In the genomic region with DNA sequence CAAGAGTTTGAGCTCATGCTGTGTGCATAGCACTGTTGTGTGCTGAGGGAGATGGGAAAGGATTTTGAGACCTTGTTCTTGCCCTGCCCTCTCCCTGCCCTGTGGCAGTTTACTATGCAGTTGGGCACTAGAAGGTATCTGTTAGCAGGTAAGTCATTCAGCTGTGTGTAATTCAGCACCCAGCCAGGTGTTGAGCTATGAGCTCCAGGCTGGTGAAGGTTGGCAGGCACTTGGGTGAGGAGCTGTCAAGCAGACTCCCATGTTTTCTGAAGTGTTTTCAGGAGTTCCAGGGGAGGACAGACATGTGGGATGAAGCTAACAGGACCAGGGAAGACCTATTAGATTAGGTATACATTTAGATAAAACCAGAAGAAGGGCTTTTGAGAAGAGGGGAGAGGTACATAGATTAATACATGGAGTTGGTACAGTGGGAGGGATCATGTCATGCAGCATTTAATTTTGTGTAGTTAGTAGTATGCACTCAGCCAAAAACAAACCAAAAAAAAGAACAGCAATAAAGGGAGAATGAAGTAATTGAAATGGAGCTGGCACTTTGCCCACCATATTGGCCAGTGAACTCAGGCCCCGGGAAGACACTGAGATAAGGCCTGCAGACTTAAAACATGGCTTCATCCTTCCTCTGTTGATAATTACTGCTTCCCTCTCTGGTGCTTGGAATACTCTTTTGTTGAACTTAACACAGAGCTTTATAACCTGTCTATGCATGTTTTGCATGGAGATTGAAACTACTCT, we compare ENCODE assay signal across 9 cellular contexts. TPM values are rescaled to one million over a fixed set of nuclear protein-coding genes. Genes with fewer than 3 reads are reported as not detected.
A peak's percentile ranks its signal among the peaks of the same experiment; 100 is the strongest.
DNase-seq lines count a peak whose midpoint lies in the region; TF ChIP-seq lines count a peak whose summit lies in the region.
"Had no signal": no experiment of that assay in that cellular context is flagged by ENCODE, and none has a peak within 500 bp of the region (broad histone marks: within the 10 kb centered on the region; RNA-seq: fewer than 3 reads in every experiment).

No MANE protein-coding gene starts in this region.

- H3K9me3 ChIP-seq in tibial nerve, result no peaks in the 10 kb centered on the region

- H3K4me1 ChIP-seq in tibial nerve, result peaks cover 0 to 79% (median 35%) of the 10 kb centered on the region in 4 donors

- no peak for TF ChIP-seq CTCF in tibial nerve (IDR thresholded peaks at IDR 0.05)

- no peak for TF ChIP-seq EP300 in tibial nerve (IDR thresholded peaks at IDR 0.05)

- H3K4me3 ChIP-seq in tibial nerve, result peak overlapping the region in 2 of 4 donors; percentile 82 to 96

- peak overlapping the region; percentile 82 to 98 (median 95) for H3K27ac ChIP-seq in tibial nerve

- no peaks in the 10 kb centered on the region for H3K36me3 ChIP-seq in tibial nerve

- WGBS in tibial nerve, 2 donors, result 6 to 9% methylated on average over 1 of the region's 1 CpG

- H3K27me3 ChIP-seq in tibial nerve, result no peaks in the 10 kb centered on the region

- TF ChIP-seq POLR2A in tibial nerve (IDR thresholded peaks at IDR 0.05), result no peak

- DNase-seq in DMS79 treated with DMSO at 0.1 percent for 48 hours (lab: John Stamatoyannopoulos, UW), result peak; percentile 72
- DNase-seq in DMS79 (lab: John Stamatoyannopoulos, UW), result no peak
- peak; percentile 43 for DNase-seq in astrocyte of the hippocampus (ENCODE audit: low read depth, low spot score)
- peak; percentile 67 for DNase-seq in iris pigment epithelial cell (ENCODE audit: low read depth)
- DNase-seq in tibial nerve (ENCODE audit: low spot score in 2 of 2), result peak in 1 of 2 donors; percentile 53
- no peak for DNase-seq in UCSD-AML1 (lab: John Stamatoyannopoulos, UW; ENCODE audit: unreplicated experiment)
- no peak for DNase-seq in activated effector memory CD4-positive, alpha-beta T cell treated with anti-CD3 and anti-CD28 coated beads, Interleukin-2, amount 50 U/mL, for 16 hours
- DNase-seq in effector CD8-positive, alpha-beta T cell (lab: John Stamatoyannopoulos, UW), result no peak
- DNase-seq: stimulated activated CD4-positive, alpha-beta T cell treated with anti-CD3 and anti-CD28 coated beads, Interleukin-1b, Interleukin-23, amount 100 ng/mL, for 48 hours had no signal

RNA-seq across cellular contexts. Expression of gene PANX1, which starts 2.9 kb away (rescaled TPM):
- total RNA-seq in tibial nerve, result 10 to 100 TPM; 17.5 to 36.6 (median 19.5) TPM

Comparison
In these comparisons a context has a peak if more than half of its experiments do, and no peak if none do; other contexts are left out.
1. DNase-seq: peak in DMS79 treated with DMSO at 0.1 percent for 48 hours (single experiment), astrocyte of the hippocampus (single experiment) and iris pigment epithelial cell (single experiment); none in DMS79 (single experiment), UCSD-AML1 (single experiment), activated effector memory CD4-positive, alpha-beta T cell treated with anti-CD3 and anti-CD28 coated beads, Interleukin-2, amount 50 U/mL, for 16 hours (single experiment) and effector CD8-positive, alpha-beta T cell (single experiment).